Comparison of ENCODE assay signal across 1 cellular context in the genomic region with DNA sequence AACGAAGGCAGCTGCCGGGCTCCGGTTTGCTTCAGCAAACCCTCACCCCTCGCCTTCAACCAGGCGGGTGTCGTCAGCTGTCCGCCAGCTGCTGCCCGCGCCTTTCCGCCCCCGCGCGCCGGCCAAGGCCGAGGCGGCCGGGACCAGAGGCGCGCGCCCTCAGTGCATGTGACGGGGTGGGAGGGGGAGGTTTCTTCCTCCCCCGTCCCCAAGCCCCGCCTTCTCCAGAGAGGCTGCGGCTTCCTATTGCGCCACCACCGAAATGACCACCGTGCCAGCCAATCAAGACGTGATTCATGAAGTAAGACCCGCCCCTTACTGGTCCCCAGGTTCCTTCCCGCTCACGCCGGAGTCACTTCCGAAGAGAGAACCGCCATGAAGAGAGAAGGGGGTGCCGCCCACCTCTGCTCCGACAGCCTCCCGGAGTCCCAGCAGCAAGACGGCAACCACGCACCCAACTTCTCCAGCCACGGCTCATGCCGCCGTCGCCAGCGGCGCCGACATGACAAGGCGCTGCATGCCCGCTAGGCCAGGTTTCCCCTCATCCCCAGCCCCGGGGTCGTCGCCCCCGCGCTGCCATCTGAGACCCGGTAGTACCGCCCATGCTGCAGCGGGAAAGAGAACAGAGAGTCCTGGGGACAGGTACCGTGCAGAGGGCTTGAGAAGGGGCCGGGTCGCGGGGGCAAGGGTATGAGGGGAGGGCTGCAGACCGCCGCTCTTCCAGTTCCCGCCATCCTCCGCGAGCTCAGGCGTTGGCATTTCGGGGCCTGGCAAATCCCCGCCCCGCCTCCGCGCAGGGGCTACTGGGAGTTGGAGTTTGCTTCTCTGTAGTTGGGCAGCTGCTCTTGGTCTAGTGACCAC.
TF ChIP-seq lines count a peak whose summit lies in the region.

A gene with protein sequence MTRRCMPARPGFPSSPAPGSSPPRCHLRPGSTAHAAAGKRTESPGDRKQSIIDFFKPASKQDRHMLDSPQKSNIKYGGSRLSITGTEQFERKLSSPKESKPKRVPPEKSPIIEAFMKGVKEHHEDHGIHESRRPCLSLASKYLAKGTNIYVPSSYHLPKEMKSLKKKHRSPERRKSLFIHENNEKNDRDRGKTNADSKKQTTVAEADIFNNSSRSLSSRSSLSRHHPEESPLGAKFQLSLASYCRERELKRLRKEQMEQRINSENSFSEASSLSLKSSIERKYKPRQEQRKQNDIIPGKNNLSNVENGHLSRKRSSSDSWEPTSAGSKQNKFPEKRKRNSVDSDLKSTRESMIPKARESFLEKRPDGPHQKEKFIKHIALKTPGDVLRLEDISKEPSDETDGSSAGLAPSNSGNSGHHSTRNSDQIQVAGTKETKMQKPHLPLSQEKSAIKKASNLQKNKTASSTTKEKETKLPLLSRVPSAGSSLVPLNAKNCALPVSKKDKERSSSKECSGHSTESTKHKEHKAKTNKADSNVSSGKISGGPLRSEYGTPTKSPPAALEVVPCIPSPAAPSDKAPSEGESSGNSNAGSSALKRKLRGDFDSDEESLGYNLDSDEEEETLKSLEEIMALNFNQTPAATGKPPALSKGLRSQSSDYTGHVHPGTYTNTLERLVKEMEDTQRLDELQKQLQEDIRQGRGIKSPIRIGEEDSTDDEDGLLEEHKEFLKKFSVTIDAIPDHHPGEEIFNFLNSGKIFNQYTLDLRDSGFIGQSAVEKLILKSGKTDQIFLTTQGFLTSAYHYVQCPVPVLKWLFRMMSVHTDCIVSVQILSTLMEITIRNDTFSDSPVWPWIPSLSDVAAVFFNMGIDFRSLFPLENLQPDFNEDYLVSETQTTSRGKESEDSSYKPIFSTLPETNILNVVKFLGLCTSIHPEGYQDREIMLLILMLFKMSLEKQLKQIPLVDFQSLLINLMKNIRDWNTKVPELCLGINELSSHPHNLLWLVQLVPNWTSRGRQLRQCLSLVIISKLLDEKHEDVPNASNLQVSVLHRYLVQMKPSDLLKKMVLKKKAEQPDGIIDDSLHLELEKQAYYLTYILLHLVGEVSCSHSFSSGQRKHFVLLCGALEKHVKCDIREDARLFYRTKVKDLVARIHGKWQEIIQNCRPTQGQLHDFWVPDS (plus strand): TSS at position 355 of the 861 bp plus-strand sequence. CDS start 148 bp downstream, at position 503.

TF ChIP-seq in HepG2, 621 proteins besides CTCF, POLR2A, EP300 and RAD21 (continued from another document and continues in another):
- TF ChIP-seq, protein P1, sequence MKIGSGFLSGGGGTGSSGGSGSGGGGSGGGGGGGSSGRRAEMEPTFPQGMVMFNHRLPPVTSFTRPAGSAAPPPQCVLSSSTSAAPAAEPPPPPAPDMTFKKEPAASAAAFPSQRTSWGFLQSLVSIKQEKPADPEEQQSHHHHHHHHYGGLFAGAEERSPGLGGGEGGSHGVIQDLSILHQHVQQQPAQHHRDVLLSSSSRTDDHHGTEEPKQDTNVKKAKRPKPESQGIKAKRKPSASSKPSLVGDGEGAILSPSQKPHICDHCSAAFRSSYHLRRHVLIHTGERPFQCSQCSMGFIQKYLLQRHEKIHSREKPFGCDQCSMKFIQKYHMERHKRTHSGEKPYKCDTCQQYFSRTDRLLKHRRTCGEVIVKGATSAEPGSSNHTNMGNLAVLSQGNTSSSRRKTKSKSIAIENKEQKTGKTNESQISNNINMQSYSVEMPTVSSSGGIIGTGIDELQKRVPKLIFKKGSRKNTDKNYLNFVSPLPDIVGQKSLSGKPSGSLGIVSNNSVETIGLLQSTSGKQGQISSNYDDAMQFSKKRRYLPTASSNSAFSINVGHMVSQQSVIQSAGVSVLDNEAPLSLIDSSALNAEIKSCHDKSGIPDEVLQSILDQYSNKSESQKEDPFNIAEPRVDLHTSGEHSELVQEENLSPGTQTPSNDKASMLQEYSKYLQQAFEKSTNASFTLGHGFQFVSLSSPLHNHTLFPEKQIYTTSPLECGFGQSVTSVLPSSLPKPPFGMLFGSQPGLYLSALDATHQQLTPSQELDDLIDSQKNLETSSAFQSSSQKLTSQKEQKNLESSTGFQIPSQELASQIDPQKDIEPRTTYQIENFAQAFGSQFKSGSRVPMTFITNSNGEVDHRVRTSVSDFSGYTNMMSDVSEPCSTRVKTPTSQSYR (CRISPR knock-in tag; IDR thresholded peaks at IDR 0.05; ENCODE audit: borderline replicate concordance), result peak; percentile 40; the same call in 1 of the 2 replicates
- TF ChIP-seq ZNF83 (CRISPR knock-in tag; IDR thresholded peaks at IDR 0.05; ENCODE audit: borderline replicate concordance) (peak; percentile 84; the same call in 1 of the 2 replicates), ARNTL (CRISPR knock-in tag; IDR thresholded peaks at IDR 0.05) (peak; percentile 94), ZNF567 (CRISPR knock-in tag; IDR thresholded peaks at IDR 0.05; ENCODE audit: borderline replicate concordance) (no peak), KAT8 (CRISPR knock-in tag; IDR thresholded peaks at IDR 0.05) (peak; percentile 42), ZNF816 (CRISPR knock-in tag; IDR thresholded peaks at IDR 0.05; ENCODE audit: borderline replicate concordance) (peak; percentile 45), ZNF558 (CRISPR knock-in tag; IDR thresholded peaks at IDR 0.05; ENCODE audit: borderline replicate concordance) (peak; percentile 83; the same call in 1 of the 2 replicates), HNRNPLL (IDR thresholded peaks at IDR 0.05; ENCODE audit: low read depth, low read length, poor library complexity, severe bottlenecking) (peak; percentile 46), ZNF614 (CRISPR knock-in tag; IDR thresholded peaks at IDR 0.05; ENCODE audit: borderline replicate concordance) (peak; percentile 89), HCFC1 (IDR thresholded peaks at IDR 0.05; ENCODE audit: low read depth, low read length) (peak; percentile 83), SAP130 (CRISPR knock-in tag; IDR thresholded peaks at IDR 0.05; ENCODE audit: low read depth) (peak; percentile 79), ZSCAN29 (CRISPR knock-in tag; conservative IDR thresholded peaks at IDR 0.05) (no peak), EED (CRISPR knock-in tag; IDR thresholded peaks at IDR 0.05) (no peak), SMAD9 (CRISPR knock-in tag; IDR thresholded peaks at IDR 0.05) (no peak; the same call in 1 of the 2 replicates), MLLT10 (CRISPR knock-in tag; IDR thresholded peaks at IDR 0.05) (no peak), ZNF709 (CRISPR knock-in tag; IDR thresholded peaks at IDR 0.05) (peak; percentile 92), JUNB (CRISPR knock-in tag; IDR thresholded peaks at IDR 0.05; ENCODE audit: borderline replicate concordance) (no peak), ZNF207 (IDR thresholded peaks at IDR 0.05; ENCODE audit: borderline replicate concordance) (no peak), PTBP1 (IDR thresholded peaks at IDR 0.05; ENCODE audit: low read depth, low read length, poor library complexity, severe bottlenecking) (peak; percentile 60), MEIS1 (CRISPR knock-in tag; IDR thresholded peaks at IDR 0.05; ENCODE audit: borderline replicate concordance) (no peak), HIVEP1 (CRISPR knock-in tag; IDR thresholded peaks at IDR 0.05) (peak; percentile 76; the same call in 1 of the 2 replicates)
- TF ChIP-seq, protein P2, sequence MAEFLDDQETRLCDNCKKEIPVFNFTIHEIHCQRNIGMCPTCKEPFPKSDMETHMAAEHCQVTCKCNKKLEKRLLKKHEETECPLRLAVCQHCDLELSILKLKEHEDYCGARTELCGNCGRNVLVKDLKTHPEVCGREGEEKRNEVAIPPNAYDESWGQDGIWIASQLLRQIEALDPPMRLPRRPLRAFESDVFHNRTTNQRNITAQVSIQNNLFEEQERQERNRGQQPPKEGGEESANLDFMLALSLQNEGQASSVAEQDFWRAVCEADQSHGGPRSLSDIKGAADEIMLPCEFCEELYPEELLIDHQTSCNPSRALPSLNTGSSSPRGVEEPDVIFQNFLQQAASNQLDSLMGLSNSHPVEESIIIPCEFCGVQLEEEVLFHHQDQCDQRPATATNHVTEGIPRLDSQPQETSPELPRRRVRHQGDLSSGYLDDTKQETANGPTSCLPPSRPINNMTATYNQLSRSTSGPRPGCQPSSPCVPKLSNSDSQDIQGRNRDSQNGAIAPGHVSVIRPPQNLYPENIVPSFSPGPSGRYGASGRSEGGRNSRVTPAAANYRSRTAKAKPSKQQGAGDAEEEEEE (CRISPR knock-in tag; IDR thresholded peaks at IDR 0.05; ENCODE audit: borderline replicate concordance), result peak; percentile 49; the same call in 1 of the 2 replicates
- TF ChIP-seq, protein P3, sequence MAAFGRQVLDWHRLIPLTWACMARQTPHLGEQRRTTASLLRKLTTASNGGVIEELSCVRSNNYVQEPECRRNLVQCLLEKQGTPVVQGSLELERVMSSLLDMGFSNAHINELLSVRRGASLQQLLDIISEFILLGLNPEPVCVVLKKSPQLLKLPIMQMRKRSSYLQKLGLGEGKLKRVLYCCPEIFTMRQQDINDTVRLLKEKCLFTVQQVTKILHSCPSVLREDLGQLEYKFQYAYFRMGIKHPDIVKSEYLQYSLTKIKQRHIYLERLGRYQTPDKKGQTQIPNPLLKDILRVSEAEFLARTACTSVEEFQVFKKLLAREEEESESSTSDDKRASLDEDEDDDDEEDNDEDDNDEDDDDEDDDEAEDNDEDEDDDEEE (CRISPR knock-in tag; IDR thresholded peaks at IDR 0.05), result peak; percentile 98
- TF ChIP-seq, protein P4, sequence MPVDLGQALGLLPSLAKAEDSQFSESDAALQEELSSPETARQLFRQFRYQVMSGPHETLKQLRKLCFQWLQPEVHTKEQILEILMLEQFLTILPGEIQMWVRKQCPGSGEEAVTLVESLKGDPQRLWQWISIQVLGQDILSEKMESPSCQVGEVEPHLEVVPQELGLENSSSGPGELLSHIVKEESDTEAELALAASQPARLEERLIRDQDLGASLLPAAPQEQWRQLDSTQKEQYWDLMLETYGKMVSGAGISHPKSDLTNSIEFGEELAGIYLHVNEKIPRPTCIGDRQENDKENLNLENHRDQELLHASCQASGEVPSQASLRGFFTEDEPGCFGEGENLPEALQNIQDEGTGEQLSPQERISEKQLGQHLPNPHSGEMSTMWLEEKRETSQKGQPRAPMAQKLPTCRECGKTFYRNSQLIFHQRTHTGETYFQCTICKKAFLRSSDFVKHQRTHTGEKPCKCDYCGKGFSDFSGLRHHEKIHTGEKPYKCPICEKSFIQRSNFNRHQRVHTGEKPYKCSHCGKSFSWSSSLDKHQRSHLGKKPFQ (CRISPR knock-in tag; IDR thresholded peaks at IDR 0.05; ENCODE audit: insufficient replicate concordance), result peak; percentile 55
- TF ChIP-seq, protein P5, sequence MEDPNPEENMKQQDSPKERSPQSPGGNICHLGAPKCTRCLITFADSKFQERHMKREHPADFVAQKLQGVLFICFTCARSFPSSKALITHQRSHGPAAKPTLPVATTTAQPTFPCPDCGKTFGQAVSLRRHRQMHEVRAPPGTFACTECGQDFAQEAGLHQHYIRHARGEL (CRISPR knock-in tag; IDR thresholded peaks at IDR 0.05), result peak; percentile 69; the same call in 1 of the 2 replicates
- TF ChIP-seq, protein P6, sequence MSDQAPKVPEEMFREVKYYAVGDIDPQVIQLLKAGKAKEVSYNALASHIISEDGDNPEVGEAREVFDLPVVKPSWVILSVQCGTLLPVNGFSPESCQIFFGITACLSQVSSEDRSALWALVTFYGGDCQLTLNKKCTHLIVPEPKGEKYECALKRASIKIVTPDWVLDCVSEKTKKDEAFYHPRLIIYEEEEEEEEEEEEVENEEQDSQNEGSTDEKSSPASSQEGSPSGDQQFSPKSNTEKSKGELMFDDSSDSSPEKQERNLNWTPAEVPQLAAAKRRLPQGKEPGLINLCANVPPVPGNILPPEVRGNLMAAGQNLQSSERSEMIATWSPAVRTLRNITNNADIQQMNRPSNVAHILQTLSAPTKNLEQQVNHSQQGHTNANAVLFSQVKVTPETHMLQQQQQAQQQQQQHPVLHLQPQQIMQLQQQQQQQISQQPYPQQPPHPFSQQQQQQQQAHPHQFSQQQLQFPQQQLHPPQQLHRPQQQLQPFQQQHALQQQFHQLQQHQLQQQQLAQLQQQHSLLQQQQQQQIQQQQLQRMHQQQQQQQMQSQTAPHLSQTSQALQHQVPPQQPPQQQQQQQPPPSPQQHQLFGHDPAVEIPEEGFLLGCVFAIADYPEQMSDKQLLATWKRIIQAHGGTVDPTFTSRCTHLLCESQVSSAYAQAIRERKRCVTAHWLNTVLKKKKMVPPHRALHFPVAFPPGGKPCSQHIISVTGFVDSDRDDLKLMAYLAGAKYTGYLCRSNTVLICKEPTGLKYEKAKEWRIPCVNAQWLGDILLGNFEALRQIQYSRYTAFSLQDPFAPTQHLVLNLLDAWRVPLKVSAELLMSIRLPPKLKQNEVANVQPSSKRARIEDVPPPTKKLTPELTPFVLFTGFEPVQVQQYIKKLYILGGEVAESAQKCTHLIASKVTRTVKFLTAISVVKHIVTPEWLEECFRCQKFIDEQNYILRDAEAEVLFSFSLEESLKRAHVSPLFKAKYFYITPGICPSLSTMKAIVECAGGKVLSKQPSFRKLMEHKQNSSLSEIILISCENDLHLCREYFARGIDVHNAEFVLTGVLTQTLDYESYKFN (CRISPR knock-in tag; conservative IDR thresholded peaks at IDR 0.05), result peak; percentile 72
- TF ChIP-seq, protein P7, sequence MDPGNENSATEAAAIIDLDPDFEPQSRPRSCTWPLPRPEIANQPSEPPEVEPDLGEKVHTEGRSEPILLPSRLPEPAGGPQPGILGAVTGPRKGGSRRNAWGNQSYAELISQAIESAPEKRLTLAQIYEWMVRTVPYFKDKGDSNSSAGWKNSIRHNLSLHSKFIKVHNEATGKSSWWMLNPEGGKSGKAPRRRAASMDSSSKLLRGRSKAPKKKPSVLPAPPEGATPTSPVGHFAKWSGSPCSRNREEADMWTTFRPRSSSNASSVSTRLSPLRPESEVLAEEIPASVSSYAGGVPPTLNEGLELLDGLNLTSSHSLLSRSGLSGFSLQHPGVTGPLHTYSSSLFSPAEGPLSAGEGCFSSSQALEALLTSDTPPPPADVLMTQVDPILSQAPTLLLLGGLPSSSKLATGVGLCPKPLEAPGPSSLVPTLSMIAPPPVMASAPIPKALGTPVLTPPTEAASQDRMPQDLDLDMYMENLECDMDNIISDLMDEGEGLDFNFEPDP (CRISPR knock-in tag; conservative IDR thresholded peaks at IDR 0.05), result no peak
- TF ChIP-seq, protein P8, sequence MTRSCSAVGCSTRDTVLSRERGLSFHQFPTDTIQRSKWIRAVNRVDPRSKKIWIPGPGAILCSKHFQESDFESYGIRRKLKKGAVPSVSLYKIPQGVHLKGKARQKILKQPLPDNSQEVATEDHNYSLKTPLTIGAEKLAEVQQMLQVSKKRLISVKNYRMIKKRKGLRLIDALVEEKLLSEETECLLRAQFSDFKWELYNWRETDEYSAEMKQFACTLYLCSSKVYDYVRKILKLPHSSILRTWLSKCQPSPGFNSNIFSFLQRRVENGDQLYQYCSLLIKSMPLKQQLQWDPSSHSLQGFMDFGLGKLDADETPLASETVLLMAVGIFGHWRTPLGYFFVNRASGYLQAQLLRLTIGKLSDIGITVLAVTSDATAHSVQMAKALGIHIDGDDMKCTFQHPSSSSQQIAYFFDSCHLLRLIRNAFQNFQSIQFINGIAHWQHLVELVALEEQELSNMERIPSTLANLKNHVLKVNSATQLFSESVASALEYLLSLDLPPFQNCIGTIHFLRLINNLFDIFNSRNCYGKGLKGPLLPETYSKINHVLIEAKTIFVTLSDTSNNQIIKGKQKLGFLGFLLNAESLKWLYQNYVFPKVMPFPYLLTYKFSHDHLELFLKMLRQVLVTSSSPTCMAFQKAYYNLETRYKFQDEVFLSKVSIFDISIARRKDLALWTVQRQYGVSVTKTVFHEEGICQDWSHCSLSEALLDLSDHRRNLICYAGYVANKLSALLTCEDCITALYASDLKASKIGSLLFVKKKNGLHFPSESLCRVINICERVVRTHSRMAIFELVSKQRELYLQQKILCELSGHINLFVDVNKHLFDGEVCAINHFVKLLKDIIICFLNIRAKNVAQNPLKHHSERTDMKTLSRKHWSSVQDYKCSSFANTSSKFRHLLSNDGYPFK (CRISPR knock-in tag; IDR thresholded peaks at IDR 0.05; ENCODE audit: borderline replicate concordance), result peak; percentile 54; the same call in 1 of the 2 replicates
